ENCODE assay signal across 16 cellular contexts in genomic region chr1:240562111-240562590, GRCh38. TPM values are rescaled to one million over a fixed set of nuclear protein-coding genes. Genes with fewer than 3 reads are reported as not detected.
DNase-seq lines count a peak whose midpoint lies in the region; ATAC-seq and TF ChIP-seq lines count a peak whose summit lies in the region.
"Had no signal": no experiment of that assay in that cellular context is flagged by ENCODE, and none has a peak within 500 bp of the region (broad histone marks: within the 10 kb centered on the region; RNA-seq: fewer than 3 reads in every experiment).

No MANE protein-coding gene starts in this region.

- H3K27ac ChIP-seq in mammary epithelial cell (ENCODE audit: insufficient read depth, low read depth, low read length): no peak overlapping the region
- H3K27ac ChIP-seq: coronary artery, HL-60 had no signal

- H3K36me3 Mint-ChIP-seq in MCF 10A (ENCODE audit: insufficient read depth, unreplicated experiment): no peaks in the 10 kb centered on the region

- H3K9me3 ChIP-seq in mammary epithelial cell (replicated peaks; ENCODE audit: insufficient read depth, low read length): peaks cover 18% of the 10 kb centered on the region

- CTCF ChIA-PET in MCF 10A (lab: Yijun Ruan, JAX) (interaction anchor here (0.6 to 0.7 kb wide), 2 partner anchors 924 to 969 kb away, joined by 3 read pairs; no protein-coding TSS in a partner anchor), mammary epithelial cell (lab: Charles Lee; ENCODE audit: low non-redundant PET) (no interaction called here)

- no peaks in the 10 kb centered on the region for H3K79me2 ChIP-seq in mammary epithelial cell (ENCODE audit: insufficient read depth, low read length)

- no peak for TF ChIP-seq CTCF in MCF 10A (IDR thresholded peaks at IDR 0.05; ENCODE audit: unreplicated experiment)
- no peak for TF ChIP-seq CTCF in mammary epithelial cell (conservative IDR thresholded peaks at IDR 0.05 in 1 of 2, IDR thresholded peaks at IDR 0.05 in 1 of 2; ENCODE audit: extremely low read depth in 1 of 2, insufficient read depth in 1 of 2, low read depth in 1 of 2, low read length in 2 of 2)
- no peak for TF ChIP-seq CTCF in fibroblast of mammary gland (conservative IDR thresholded peaks at IDR 0.05; ENCODE audit: control insufficient read depth, insufficient read depth, low read depth, low read length)

- WGBS in mammary epithelial cell (ENCODE audit: low coverage, missing lambda C conversion rate): 49% methylated on average over 7 of the region's 7 CpGs

- no peak overlapping the region for H2AFZ ChIP-seq in mammary epithelial cell (ENCODE audit: low read depth, low read length)

- no peak for ATAC-seq in left ventricle myocardium superior
- ATAC-seq in GM21786 (IDR thresholded peaks at IDR 0.05; ENCODE audit: unreplicated experiment): no peak
- ATAC-seq: left cardiac atrium had no signal

- peaks cover 7% of the 10 kb centered on the region for H3K9me3 Mint-ChIP-seq in MCF 10A (ENCODE audit: unreplicated experiment)
- H3K9me3 Mint-ChIP-seq: activated naive CD4-positive, alpha-beta T cell treated with anti-CD3 and anti-CD28 coated beads, Interleukin-2, amount 50 U/mL, for 24 hours had no signal

- peak; percentile 28 for DNase-seq in MCF 10A (ENCODE audit: unreplicated experiment)
- no peak for DNase-seq in mammary epithelial cell
- peak; percentile 86 for DNase-seq in NCI-H69 (lab: John Stamatoyannopoulos, UW)
- DNase-seq in fibroblast of mammary gland (ENCODE audit: low read depth): peak; percentile 70
- no peak for DNase-seq in SIG-M5 treated with dmso at 0.1 percent for 504 hours (lab: John Stamatoyannopoulos, UW; ENCODE audit: unreplicated experiment)
- no peak for DNase-seq in left ventricle myocardium superior
- no peak for DNase-seq in NCI-H1105 treated with DMSO at 0.1 percent for 48 hours (lab: John Stamatoyannopoulos, UW)
- DNase-seq: left cardiac atrium, NCI-H1105, T-helper 9 cell, trophoblast cell had no signal

- no peak overlapping the region for H3K27ac Mint-ChIP-seq in MCF 10A (ENCODE audit: low read depth, unreplicated experiment)
- H3K27ac Mint-ChIP-seq: activated naive CD4-positive, alpha-beta T cell treated with anti-CD3 and anti-CD28 coated beads, Interleukin-2, amount 50 U/mL, for 24 hours had no signal

- H3K27me3 Mint-ChIP-seq in MCF 10A (ENCODE audit: insufficient read depth, unreplicated experiment): no peaks in the 10 kb centered on the region
- H3K27me3 Mint-ChIP-seq: activated naive CD4-positive, alpha-beta T cell treated with anti-CD3 and anti-CD28 coated beads, Interleukin-2, amount 50 U/mL, for 24 hours had no signal

- no peak overlapping the region for H3K4me3 ChIP-seq in mammary epithelial cell (replicated peaks in 1 of 3; ENCODE audit: insufficient read depth in 1 of 3, low read depth in 2 of 3, low read length in 3 of 3)
- H3K4me3 ChIP-seq in fibroblast of mammary gland (ENCODE audit: control insufficient read depth, low read depth, low read length): no peak overlapping the region
- H3K4me3 ChIP-seq: coronary artery had no signal

- no peak overlapping the region for H3K9ac ChIP-seq in mammary epithelial cell (ENCODE audit: insufficient read depth, low read length)

- H3K4me3 Mint-ChIP-seq in MCF 10A (ENCODE audit: unreplicated experiment): no peak overlapping the region
- H3K4me3 Mint-ChIP-seq: activated naive CD4-positive, alpha-beta T cell treated with anti-CD3 and anti-CD28 coated beads, Interleukin-2, amount 50 U/mL, for 24 hours had no signal

- intact Hi-C loops in MCF 10A (cut with micrococcal nuclease) (no loop called here), mammary epithelial cell (cut with micrococcal nuclease) (no loop called here), left ventricle myocardium superior (cut with micrococcal nuclease) (no loop called here)

- H3K36me3 ChIP-seq in mammary epithelial cell (ENCODE audit: insufficient read depth, low read length): no peaks in the 10 kb centered on the region

- H3K4me1 ChIP-seq in mammary epithelial cell (ENCODE audit: insufficient read depth, low read length): no peaks in the 10 kb centered on the region

- H3K4me1 Mint-ChIP-seq in MCF 10A (ENCODE audit: insufficient read depth, unreplicated experiment): no peaks in the 10 kb centered on the region
- H3K4me1 Mint-ChIP-seq: activated naive CD4-positive, alpha-beta T cell treated with anti-CD3 and anti-CD28 coated beads, Interleukin-2, amount 50 U/mL, for 24 hours had no signal

- H3K27me3 ChIP-seq in mammary epithelial cell (ENCODE audit: insufficient read depth, low read length): no peaks in the 10 kb centered on the region

- BruUV-seq in MCF 10A (replicated peaks; lab: Mats Ljungman, UMichigan) (no TSS peak), mammary epithelial cell (replicated peaks; lab: Mats Ljungman, UMichigan) (no TSS peak)

- no peaks in the 10 kb centered on the region for H4K20me1 ChIP-seq in mammary epithelial cell (ENCODE audit: insufficient read depth, low read length)

- POLR2A ChIA-PET in MCF 10A (lab: Yijun Ruan, JAX): no interaction called here

- no peak overlapping the region for H3K4me2 ChIP-seq in mammary epithelial cell (ENCODE audit: insufficient read depth, low read depth, low read length)

- dilution Hi-C loops in mammary epithelial cell (cut with HindIII; ENCODE audit: low sequenced_read_pairs): no loop called here

- in situ Hi-C loops in mammary epithelial cell (cut with MboI; ENCODE audit: low sequenced_read_pairs in 2 of 2): no loop called here

RNA-seq across cellular contexts. Expression of gene GREM2, which starts 49.8 kb away (rescaled TPM):
- total RNA-seq in MCF 10A (2022) (0.10 TPM in 1 of 2 replicates, not detected in the other), mammary epithelial cell (under 1 TPM in 1 of 2 donors, not detected in 1; under 0.01 TPM), left ventricle myocardium superior (not detected)
- not detected for polyA plus RNA-seq in mammary epithelial cell
- not detected for polyA minus RNA-seq in mammary epithelial cell
- total RNA-seq: A673, left cardiac atrium had no signal

Comparison
In these comparisons a context has a peak if more than half of its experiments do, and no peak if none do; other contexts are left out.
1. DNase-seq: peak in MCF 10A (single experiment), NCI-H69 (single experiment) and fibroblast of mammary gland (single experiment); none in mammary epithelial cell (single experiment), SIG-M5 treated with dmso at 0.1 percent for 504 hours (single experiment), left ventricle myocardium superior (single experiment) and NCI-H1105 treated with DMSO at 0.1 percent for 48 hours (single experiment).